Comparison of ENCODE assay signal across 1 cellular context in the genomic region with DNA sequence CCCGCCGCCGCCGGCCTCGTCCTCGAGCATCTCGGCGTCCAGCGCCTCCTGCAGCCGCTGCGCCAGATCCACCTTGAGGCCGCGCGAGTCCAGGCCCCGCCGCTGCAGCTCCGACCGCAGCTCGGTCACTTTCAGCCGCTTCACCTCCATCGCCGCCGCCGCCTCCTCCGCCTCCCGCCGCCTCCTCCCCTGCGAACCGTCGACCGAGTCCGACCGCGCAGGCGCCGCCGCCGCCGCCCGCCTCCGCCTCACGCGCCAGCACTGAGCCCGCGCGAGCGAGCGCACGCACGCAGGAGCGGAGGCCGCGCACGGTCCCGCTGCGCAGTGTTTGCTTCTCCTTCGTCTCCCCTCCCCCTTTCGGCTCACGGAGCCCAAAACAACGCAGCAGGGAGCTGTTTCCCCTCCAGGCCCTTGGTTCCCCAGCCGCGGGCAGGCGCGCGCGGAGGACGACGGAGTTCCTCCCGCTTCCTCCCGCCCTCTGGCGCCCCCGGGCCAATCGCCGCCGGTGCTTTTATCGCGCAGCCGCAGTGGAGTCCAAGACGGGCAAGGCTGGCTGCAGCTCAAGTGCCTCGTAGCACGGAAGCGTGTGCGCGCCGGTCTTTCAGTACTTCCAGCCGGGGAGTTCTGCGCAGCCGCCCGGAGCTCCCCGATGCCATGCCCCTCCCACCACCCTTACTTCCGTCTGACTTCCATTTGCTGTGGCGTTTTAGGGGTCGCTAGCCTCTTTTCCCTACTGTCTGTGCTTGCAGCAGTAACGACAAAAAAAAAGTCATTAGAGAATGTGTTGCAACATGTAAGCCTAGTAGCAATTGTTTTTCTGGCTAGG.
TF ChIP-seq lines count a peak whose summit lies in the region.

TSS of gene HNRNPUL2 (minus strand) at position 451 of the 826 bp plus-strand sequence. CDS start at position 150, 301 bp downstream.

TF ChIP-seq in SK-N-SH, 30 proteins besides CTCF, POLR2A, EP300 and RAD21 (continued from another document):
- TF ChIP-seq TAF1 (IDR thresholded peaks at IDR 0.05; ENCODE audit: borderline replicate concordance, low read depth, low read length) (peak; percentile 66), MXI1 (IDR thresholded peaks at IDR 0.05; ENCODE audit: low read depth, low read length) (peak; percentile 87), JUND (IDR thresholded peaks at IDR 0.05) (no peak), USF1 (IDR thresholded peaks at IDR 0.05; ENCODE audit: borderline replicate concordance, low read depth) (no peak), SIN3A (IDR thresholded peaks at IDR 0.05; ENCODE audit: borderline replicate concordance, low read depth, low read length) (peak; percentile 80; the same call in 1 of the 2 replicates), RFX5 (IDR thresholded peaks at IDR 0.05; ENCODE audit: low read length) (no peak), GATA2 (CRISPR knock-in tag; IDR thresholded peaks at IDR 0.05) (no peak), RCOR1 (IDR thresholded peaks at IDR 0.05; ENCODE audit: low read length) (no peak), USF2 (IDR thresholded peaks at IDR 0.05; ENCODE audit: borderline replicate concordance, low read depth, low read length) (no peak), FOXJ3 (CRISPR knock-in tag; IDR thresholded peaks at IDR 0.05) (no peak), NRF1 (IDR thresholded peaks at IDR 0.05; ENCODE audit: low read depth, low read length) (peak; percentile 93), MEF2A (IDR thresholded peaks at IDR 0.05; ENCODE audit: borderline replicate concordance, low read depth) (no peak), RXRA (IDR thresholded peaks at IDR 0.05; ENCODE audit: borderline replicate concordance, low read depth) (no peak), SMC3 (IDR thresholded peaks at IDR 0.05; ENCODE audit: low read depth, low read length) (no peak), MAX (IDR thresholded peaks at IDR 0.05; ENCODE audit: low read depth) (peak; percentile 89)
- TF ChIP-seq, protein P1, sequence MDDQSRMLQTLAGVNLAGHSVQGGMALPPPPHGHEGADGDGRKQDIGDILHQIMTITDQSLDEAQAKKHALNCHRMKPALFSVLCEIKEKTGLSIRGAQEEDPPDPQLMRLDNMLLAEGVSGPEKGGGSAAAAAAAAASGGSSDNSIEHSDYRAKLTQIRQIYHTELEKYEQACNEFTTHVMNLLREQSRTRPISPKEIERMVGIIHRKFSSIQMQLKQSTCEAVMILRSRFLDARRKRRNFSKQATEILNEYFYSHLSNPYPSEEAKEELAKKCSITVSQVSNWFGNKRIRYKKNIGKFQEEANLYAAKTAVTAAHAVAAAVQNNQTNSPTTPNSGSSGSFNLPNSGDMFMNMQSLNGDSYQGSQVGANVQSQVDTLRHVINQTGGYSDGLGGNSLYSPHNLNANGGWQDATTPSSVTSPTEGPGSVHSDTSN (IDR thresholded peaks at IDR 0.05), result peak; percentile 6
